In the genomic region with DNA sequence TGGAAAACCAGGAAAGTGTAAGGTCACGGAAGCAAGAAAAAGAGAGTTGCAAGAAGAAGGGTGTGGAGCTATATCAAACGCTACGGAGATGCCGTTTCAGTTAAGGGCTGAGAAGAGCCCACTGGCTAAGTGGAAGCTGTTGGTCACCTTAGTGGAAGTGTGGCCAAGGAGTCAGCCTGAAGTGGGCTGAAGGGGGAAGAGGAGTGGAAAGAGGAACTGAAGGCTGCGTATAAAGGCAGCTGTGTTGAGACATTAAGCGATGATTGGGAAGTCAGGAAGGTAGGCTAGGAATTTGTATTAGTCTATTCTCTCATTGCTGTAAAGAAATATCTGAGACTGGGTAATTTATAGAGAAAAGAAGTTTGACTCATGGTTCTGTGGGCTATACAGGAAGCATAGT, we compare ENCODE assay signal across 19 cellular contexts.
"Had no signal": no experiment of that assay in that cellular context is flagged by ENCODE, and none has a peak within 500 bp of the region (broad histone marks: within the 10 kb centered on the region; RNA-seq: fewer than 3 reads in every experiment).

No MANE protein-coding gene starts in this region.

- H3K4me1 ChIP-seq: ascending aorta, breast epithelium, prostate gland had no signal

- H3K27me3 ChIP-seq: ascending aorta, breast epithelium had no signal

- H3K27ac ChIP-seq: ascending aorta, breast epithelium, prostate gland, skin epidermis had no signal

- H3K9me3 Mint-ChIP-seq: activated T-helper 17 cell treated with anti-CD3 and anti-CD28 coated beads, Interleukin-2, amount 50 U/mL, for 72 hours; effector memory CD8-positive, alpha-beta T cell had no signal

- H3K9me3 ChIP-seq: ascending aorta, breast epithelium, prostate gland had no signal

- H3K4me1 Mint-ChIP-seq: activated T-helper 17 cell treated with anti-CD3 and anti-CD28 coated beads, Interleukin-2, amount 50 U/mL, for 72 hours had no signal

- H3K4me3 Mint-ChIP-seq: activated T-helper 17 cell treated with anti-CD3 and anti-CD28 coated beads, Interleukin-2, amount 50 U/mL, for 72 hours; effector memory CD8-positive, alpha-beta T cell had no signal

- H3K27me3 Mint-ChIP-seq: activated T-helper 17 cell treated with anti-CD3 and anti-CD28 coated beads, Interleukin-2, amount 50 U/mL, for 72 hours had no signal

- DNase-seq: activated CD4-positive, alpha-beta T cell treated with anti-CD3 and anti-CD28 coated beads, Interleukin-2, amount 50 U/mL, for 1 hour; activated CD8-positive, alpha-beta memory T cell treated with anti-CD3 and anti-CD28 coated beads for 24 hours; activated naive CD4-positive, alpha-beta T cell treated with Interleukin-2 at 50 U/mL for 16 hours; cerebellar nuclear complex; dermis blood vessel endothelial cell; effector memory CD8-positive, alpha-beta T cell; foreskin melanocyte; head of caudate nucleus; kidney glomerular epithelial cell; right cardiac atrium; stimulated activated CD4-positive, alpha-beta T cell treated with anti-CD3 and anti-CD28 coated beads, Interleukin-4, amount 100 ng/mL, for 24 hours; stimulated activated naive CD4-positive, alpha-beta T cell; T-helper 2 cell had no signal

- H3K36me3 ChIP-seq: ascending aorta, breast epithelium, prostate gland had no signal

- H3K27ac Mint-ChIP-seq: activated T-helper 17 cell treated with anti-CD3 and anti-CD28 coated beads, Interleukin-2, amount 50 U/mL, for 72 hours; effector memory CD8-positive, alpha-beta T cell had no signal

- ATAC-seq: activated CD4-positive, CD25-positive, alpha-beta regulatory T cell treated with anti-CD3 and anti-CD28 coated beads, Interleukin-2, amount 50 U/mL, for 24 hours; effector memory CD8-positive, alpha-beta T cell; right cardiac atrium had no signal

- H3K4me3 ChIP-seq: ascending aorta, breast epithelium, prostate gland, skin epidermis had no signal
